Comparison of ENCODE assay signal across 1 cellular context in the genomic region with DNA sequence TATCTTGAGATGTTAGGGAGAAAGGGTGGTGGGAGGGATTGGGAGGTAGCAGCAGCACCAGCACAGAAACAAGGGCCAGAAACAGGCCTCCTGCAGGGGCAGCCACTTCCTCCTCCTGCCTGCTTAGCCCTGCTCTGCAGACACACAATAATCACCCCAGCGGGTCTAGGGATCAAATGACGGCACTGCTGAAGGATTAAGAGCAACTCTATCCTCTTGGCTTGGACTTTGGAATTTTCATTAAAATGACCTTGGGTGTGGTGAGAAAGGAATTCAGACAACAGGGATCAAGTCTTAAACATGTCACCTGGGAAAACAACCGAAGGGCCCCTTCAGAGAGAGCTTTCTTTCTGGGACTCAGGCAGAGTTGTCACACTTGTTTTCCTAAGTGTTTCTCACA.
A peak's percentile ranks its signal among the peaks of the same experiment; 100 is the strongest.
TF ChIP-seq lines count a peak whose summit lies in the region.

No MANE protein-coding gene starts in this region.

TF ChIP-seq in HepG2, 621 proteins besides CTCF, POLR2A, EP300 and RAD21 (continued from another document):
- TF ChIP-seq, protein P1, sequence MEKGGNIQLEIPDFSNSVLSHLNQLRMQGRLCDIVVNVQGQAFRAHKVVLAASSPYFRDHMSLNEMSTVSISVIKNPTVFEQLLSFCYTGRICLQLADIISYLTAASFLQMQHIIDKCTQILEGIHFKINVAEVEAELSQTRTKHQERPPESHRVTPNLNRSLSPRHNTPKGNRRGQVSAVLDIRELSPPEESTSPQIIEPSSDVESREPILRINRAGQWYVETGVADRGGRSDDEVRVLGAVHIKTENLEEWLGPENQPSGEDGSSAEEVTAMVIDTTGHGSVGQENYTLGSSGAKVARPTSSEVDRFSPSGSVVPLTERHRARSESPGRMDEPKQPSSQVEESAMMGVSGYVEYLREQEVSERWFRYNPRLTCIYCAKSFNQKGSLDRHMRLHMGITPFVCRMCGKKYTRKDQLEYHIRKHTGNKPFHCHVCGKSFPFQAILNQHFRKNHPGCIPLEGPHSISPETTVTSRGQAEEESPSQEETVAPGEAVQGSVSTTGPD (CRISPR knock-in tag; IDR thresholded peaks at IDR 0.05): no peak
- no peak for TF ChIP-seq HOXA5 (CRISPR knock-in tag; IDR thresholded peaks at IDR 0.05)
- no peak for TF ChIP-seq ZNF761 (CRISPR knock-in tag; conservative IDR thresholded peaks at IDR 0.05)
- TF ChIP-seq ESRRA (CRISPR knock-in tag; IDR thresholded peaks at IDR 0.05; ENCODE audit: low read depth): no peak; the same call in 1 of the 2 replicates
- TF ChIP-seq SNAI1 (CRISPR knock-in tag; IDR thresholded peaks at IDR 0.05; ENCODE audit: borderline replicate concordance): no peak
- TF ChIP-seq, protein P2, sequence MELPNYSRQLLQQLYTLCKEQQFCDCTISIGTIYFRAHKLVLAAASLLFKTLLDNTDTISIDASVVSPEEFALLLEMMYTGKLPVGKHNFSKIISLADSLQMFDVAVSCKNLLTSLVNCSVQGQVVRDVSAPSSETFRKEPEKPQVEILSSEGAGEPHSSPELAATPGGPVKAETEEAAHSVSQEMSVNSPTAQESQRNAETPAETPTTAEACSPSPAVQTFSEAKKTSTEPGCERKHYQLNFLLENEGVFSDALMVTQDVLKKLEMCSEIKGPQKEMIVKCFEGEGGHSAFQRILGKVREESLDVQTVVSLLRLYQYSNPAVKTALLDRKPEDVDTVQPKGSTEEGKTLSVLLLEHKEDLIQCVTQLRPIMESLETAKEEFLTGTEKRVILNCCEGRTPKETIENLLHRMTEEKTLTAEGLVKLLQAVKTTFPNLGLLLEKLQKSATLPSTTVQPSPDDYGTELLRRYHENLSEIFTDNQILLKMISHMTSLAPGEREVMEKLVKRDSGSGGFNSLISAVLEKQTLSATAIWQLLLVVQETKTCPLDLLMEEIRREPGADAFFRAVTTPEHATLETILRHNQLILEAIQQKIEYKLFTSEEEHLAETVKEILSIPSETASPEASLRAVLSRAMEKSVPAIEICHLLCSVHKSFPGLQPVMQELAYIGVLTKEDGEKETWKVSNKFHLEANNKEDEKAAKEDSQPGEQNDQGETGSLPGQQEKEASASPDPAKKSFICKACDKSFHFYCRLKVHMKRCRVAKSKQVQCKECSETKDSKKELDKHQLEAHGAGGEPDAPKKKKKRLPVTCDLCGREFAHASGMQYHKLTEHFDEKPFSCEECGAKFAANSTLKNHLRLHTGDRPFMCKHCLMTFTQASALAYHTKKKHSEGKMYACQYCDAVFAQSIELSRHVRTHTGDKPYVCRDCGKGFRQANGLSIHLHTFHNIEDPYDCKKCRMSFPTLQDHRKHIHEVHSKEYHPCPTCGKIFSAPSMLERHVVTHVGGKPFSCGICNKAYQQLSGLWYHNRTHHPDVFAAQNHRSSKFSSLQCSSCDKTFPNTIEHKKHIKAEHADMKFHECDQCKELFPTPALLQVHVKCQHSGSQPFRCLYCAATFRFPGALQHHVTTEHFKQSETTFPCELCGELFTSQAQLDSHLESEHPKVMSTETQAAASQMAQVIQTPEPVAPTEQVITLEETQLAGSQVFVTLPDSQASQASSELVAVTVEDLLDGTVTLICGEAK (IDR thresholded peaks at IDR 0.05): no peak
- TF ChIP-seq, protein P2 (CRISPR knock-in tag; IDR thresholded peaks at IDR 0.05): no peak
- no peak for TF ChIP-seq SP4 (CRISPR knock-in tag; IDR thresholded peaks at IDR 0.05)
- no peak for TF ChIP-seq ZNF530 (CRISPR knock-in tag; IDR thresholded peaks at IDR 0.05; ENCODE audit: low read depth)
- TF ChIP-seq, protein P3, sequence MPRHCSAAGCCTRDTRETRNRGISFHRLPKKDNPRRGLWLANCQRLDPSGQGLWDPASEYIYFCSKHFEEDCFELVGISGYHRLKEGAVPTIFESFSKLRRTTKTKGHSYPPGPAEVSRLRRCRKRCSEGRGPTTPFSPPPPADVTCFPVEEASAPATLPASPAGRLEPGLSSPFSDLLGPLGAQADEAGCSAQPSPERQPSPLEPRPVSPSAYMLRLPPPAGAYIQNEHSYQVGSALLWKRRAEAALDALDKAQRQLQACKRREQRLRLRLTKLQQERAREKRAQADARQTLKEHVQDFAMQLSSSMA (CRISPR knock-in tag; IDR thresholded peaks at IDR 0.05): no peak
- TF ChIP-seq ZNF644 (CRISPR knock-in tag; IDR thresholded peaks at IDR 0.05; ENCODE audit: low read depth): 0 out of 2 replicates have a peak, but pooled peaks have one; percentile 4
- TF ChIP-seq ZNF879 (CRISPR knock-in tag; IDR thresholded peaks at IDR 0.05): no peak
- TF ChIP-seq, protein P4, sequence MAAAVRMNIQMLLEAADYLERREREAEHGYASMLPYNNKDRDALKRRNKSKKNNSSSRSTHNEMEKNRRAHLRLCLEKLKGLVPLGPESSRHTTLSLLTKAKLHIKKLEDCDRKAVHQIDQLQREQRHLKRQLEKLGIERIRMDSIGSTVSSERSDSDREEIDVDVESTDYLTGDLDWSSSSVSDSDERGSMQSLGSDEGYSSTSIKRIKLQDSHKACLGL (CRISPR knock-in tag; IDR thresholded peaks at IDR 0.05): no peak
- TF ChIP-seq, protein P5, sequence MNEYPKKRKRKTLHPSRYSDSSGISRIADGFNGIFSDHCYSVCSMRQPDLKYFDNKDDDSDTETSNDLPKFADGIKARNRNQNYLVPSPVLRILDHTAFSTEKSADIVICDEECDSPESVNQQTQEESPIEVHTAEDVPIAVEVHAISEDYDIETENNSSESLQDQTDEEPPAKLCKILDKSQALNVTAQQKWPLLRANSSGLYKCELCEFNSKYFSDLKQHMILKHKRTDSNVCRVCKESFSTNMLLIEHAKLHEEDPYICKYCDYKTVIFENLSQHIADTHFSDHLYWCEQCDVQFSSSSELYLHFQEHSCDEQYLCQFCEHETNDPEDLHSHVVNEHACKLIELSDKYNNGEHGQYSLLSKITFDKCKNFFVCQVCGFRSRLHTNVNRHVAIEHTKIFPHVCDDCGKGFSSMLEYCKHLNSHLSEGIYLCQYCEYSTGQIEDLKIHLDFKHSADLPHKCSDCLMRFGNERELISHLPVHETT (CRISPR knock-in tag; conservative IDR thresholded peaks at IDR 0.05): no peak
- no peak for TF ChIP-seq ATF7-NPFF (CRISPR knock-in tag; IDR thresholded peaks at IDR 0.05; ENCODE audit: low read depth)
- TF ChIP-seq, protein P6, sequence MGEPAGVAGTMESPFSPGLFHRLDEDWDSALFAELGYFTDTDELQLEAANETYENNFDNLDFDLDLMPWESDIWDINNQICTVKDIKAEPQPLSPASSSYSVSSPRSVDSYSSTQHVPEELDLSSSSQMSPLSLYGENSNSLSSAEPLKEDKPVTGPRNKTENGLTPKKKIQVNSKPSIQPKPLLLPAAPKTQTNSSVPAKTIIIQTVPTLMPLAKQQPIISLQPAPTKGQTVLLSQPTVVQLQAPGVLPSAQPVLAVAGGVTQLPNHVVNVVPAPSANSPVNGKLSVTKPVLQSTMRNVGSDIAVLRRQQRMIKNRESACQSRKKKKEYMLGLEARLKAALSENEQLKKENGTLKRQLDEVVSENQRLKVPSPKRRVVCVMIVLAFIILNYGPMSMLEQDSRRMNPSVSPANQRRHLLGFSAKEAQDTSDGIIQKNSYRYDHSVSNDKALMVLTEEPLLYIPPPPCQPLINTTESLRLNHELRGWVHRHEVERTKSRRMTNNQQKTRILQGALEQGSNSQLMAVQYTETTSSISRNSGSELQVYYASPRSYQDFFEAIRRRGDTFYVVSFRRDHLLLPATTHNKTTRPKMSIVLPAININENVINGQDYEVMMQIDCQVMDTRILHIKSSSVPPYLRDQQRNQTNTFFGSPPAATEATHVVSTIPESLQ (CRISPR knock-in tag; conservative IDR thresholded peaks at IDR 0.05): no peak
- TF ChIP-seq ZNF207 (IDR thresholded peaks at IDR 0.05; ENCODE audit: borderline replicate concordance): no peak
- no peak for TF ChIP-seq NR3C1 (CRISPR knock-in tag; IDR thresholded peaks at IDR 0.05)
- peak; percentile 76 for TF ChIP-seq SIX4 (CRISPR knock-in tag; IDR thresholded peaks at IDR 0.05)
- no peak for TF ChIP-seq ZMAT3 (CRISPR knock-in tag; conservative IDR thresholded peaks at IDR 0.05)
- peak; percentile 10; the same call in 1 of the 2 replicates for TF ChIP-seq STAG1 (CRISPR knock-in tag; IDR thresholded peaks at IDR 0.05)
- TF ChIP-seq, protein P7, sequence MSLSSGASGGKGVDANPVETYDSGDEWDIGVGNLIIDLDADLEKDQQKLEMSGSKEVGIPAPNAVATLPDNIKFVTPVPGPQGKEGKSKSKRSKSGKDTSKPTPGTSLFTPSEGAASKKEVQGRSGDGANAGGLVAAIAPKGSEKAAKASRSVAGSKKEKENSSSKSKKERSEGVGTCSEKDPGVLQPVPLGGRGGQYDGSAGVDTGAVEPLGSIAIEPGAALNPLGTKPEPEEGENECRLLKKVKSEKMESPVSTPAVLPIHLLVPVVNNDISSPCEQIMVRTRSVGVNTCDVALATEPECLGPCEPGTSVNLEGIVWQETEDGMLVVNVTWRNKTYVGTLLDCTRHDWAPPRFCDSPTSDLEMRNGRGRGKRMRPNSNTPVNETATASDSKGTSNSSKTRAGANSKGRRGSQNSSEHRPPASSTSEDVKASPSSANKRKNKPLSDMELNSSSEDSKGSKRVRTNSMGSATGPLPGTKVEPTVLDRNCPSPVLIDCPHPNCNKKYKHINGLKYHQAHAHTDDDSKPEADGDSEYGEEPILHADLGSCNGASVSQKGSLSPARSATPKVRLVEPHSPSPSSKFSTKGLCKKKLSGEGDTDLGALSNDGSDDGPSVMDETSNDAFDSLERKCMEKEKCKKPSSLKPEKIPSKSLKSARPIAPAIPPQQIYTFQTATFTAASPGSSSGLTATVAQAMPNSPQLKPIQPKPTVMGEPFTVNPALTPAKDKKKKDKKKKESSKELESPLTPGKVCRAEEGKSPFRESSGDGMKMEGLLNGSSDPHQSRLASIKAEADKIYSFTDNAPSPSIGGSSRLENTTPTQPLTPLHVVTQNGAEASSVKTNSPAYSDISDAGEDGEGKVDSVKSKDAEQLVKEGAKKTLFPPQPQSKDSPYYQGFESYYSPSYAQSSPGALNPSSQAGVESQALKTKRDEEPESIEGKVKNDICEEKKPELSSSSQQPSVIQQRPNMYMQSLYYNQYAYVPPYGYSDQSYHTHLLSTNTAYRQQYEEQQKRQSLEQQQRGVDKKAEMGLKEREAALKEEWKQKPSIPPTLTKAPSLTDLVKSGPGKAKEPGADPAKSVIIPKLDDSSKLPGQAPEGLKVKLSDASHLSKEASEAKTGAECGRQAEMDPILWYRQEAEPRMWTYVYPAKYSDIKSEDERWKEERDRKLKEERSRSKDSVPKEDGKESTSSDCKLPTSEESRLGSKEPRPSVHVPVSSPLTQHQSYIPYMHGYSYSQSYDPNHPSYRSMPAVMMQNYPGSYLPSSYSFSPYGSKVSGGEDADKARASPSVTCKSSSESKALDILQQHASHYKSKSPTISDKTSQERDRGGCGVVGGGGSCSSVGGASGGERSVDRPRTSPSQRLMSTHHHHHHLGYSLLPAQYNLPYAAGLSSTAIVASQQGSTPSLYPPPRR (CRISPR knock-in tag; IDR thresholded peaks at IDR 0.05; ENCODE audit: borderline replicate concordance): no peak
